1 cellular context compared by ENCODE assay signal in the genomic region with DNA sequence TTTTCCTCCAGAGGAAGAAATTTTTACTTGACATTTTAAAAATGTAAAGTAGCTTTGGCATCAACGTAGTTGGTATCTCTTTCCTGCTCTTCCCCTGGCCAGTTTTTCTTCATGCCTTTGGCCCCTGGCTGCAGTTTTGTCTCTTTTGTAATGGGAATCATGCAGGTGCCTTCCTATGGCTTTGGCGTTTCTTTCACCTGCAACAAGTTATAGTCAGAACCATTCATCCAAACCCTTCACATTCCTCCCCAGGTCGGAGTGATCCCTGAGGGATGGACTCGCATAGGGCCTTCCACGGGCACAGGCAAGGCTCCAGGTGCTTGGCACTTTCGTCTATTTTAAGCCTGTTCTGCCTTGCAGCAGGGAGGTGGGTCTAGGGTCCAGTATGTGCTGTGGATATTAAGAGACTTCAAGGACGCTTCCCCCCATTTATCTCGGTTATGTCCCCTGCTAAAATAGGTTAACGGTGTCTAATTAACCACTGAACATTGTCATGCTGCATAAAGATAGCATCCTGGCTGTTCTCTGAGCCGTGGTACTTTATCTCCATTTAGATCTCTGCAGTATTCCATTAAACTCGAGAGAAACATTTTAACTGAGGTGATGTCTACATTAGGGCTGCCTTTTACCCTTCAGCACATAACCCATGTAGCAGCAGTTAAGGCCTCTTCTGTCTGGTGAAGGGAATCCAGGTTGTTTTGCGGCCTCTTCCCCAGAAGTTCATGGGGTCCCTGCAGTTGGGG.
TF ChIP-seq lines count a peak whose summit lies in the region.

No MANE protein-coding gene starts in this region.

TF ChIP-seq in H1, 55 proteins besides CTCF, POLR2A, EP300 and RAD21:
- 0 out of 2 replicates have a peak, but pooled peaks have one; percentile 7 for TF ChIP-seq TEAD4 (IDR thresholded peaks at IDR 0.05; ENCODE audit: low read depth, low read length)
- no peak for TF ChIP-seq CTBP2 (IDR thresholded peaks at IDR 0.05; ENCODE audit: borderline replicate concordance, insufficient read depth, insufficient read length, low read length)
TF ChIP-seq in H1: peak in this region for 1.
